ENCODE assay signal across 9 cellular contexts in the genomic region with DNA sequence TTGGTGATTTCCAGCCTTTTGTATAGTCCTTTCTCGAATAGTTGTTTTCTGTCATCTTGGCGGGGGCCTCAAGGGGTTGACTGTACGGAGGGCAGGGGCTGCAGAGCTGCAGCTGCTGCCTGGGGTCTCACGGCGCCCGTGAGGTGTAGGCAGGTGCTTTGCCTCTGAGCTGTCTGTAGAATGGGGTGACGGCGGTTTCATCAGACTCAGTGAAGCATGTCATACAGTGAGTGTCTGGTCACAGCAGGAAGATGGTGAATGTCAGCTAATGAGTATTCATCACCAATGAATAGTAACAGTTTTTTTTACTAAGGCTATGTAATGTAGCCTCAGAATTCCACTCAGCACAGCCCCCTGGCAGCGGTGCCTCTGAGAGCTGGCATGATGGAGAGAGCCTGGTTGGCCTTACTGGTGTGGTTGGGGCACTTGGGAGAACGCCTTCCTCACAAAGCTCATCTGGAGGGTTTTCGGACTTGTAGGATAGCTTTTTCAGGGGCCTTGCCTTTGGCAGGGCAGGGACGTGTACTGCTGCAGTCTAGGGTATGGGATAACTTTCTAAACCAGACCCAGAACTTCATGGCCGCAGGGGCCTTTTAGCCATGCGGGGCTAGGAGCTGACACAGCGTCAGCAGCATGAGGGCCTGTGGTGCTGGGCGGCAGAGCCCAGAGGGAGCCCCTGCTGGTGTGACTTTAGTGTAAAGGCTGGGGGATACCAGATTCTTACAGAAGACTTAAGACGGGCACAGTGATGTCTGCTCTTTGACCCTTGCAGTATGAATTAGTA. TPM values are rescaled to one million over a fixed set of nuclear protein-coding genes. Genes with fewer than 3 reads are reported as not detected.
DNase-seq lines count a peak whose midpoint lies in the region; ATAC-seq and TF ChIP-seq lines count a peak whose summit lies in the region.
"Had no signal": no experiment of that assay in that cellular context is flagged by ENCODE, and none has a peak within 500 bp of the region (broad histone marks: within the 10 kb centered on the region; RNA-seq: fewer than 3 reads in every experiment).

No MANE protein-coding gene starts in this region.

- DNase-seq in NCI-H1694 treated with DMSO at 0.1 percent for 48 hours (lab: John Stamatoyannopoulos, UW) (peak; percentile 55), NCI-H1694 (lab: John Stamatoyannopoulos, UW) (no peak), NCI-H2107 treated with DMSO at 0.1 percent for 48 hours (lab: John Stamatoyannopoulos, UW; ENCODE audit: unreplicated experiment) (peak; percentile 80), PC-9 (no peak), RPMI8226 (no peak), mammary epithelial cell (no peak)

- H3K27ac ChIP-seq in iPS-20b (ENCODE audit: low read length) (peak overlapping the region; percentile 2), PC-9 (no peak overlapping the region), mammary epithelial cell (ENCODE audit: insufficient read depth, low read depth, low read length) (no peak overlapping the region)
- H3K27ac ChIP-seq: A549 had no signal

- ATAC-seq in HG02759 (IDR thresholded peaks at IDR 0.05; ENCODE audit: unreplicated experiment) = peak; percentile 87
- ATAC-seq: A549 had no signal

- H3K4me2 ChIP-seq in PC-9 (no peak overlapping the region), mammary epithelial cell (ENCODE audit: insufficient read depth, low read depth, low read length) (no peak overlapping the region)
- H3K4me2 ChIP-seq: A549 had no signal

- H3K79me2 ChIP-seq in PC-9 (ENCODE audit: low read depth) = peaks cover 100% of the 10 kb centered on the region
- H3K79me2 ChIP-seq in mammary epithelial cell (ENCODE audit: insufficient read depth, low read length) = peaks cover 98% of the 10 kb centered on the region

- in situ Hi-C loops in mammary epithelial cell (cut with MboI; ENCODE audit: low sequenced_read_pairs in 2 of 2) = loop anchor here (25.0 kb wide), 1 partner anchor 1241 kb away; no protein-coding TSS in a partner anchor

- H3K4me3 ChIP-seq in iPS-20b (ENCODE audit: low read length) (no peak overlapping the region), PC-9 (no peak overlapping the region), mammary epithelial cell (replicated peaks in 1 of 3; ENCODE audit: insufficient read depth in 1 of 3, low read depth in 2 of 3, low read length in 3 of 3) (no peak overlapping the region)
- H3K4me3 ChIP-seq: A549 had no signal

- H3K9ac ChIP-seq in iPS-20b (ENCODE audit: low read depth, low read length) = no peak overlapping the region
- no peak overlapping the region for H3K9ac ChIP-seq in mammary epithelial cell (ENCODE audit: insufficient read depth, low read length)

- CTCF ChIA-PET in PC-9 (lab: Charles Lee) (no interaction called here), mammary epithelial cell (lab: Charles Lee; ENCODE audit: low non-redundant PET) (no interaction called here)

- intact Hi-C loops in PC-9 (cut with micrococcal nuclease; ENCODE audit: unreplicated experiment) = no loop called here
- intact Hi-C loops in mammary epithelial cell (cut with micrococcal nuclease) = no loop called here

- no peaks in the 10 kb centered on the region for H3F3A ChIP-seq in PC-9 (ENCODE audit: insufficient read depth, low read depth)

- WGBS in mammary epithelial cell (ENCODE audit: low coverage, missing lambda C conversion rate) = 96% methylated on average over 15 of the region's 17 CpGs

- H3K9me3 ChIP-seq in iPS-20b (ENCODE audit: insufficient read depth, low read depth, low read length) = no peaks in the 10 kb centered on the region
- no peaks in the 10 kb centered on the region for H3K9me3 ChIP-seq in PC-9 (ENCODE audit: insufficient read depth, low read depth)
- no peaks in the 10 kb centered on the region for H3K9me3 ChIP-seq in mammary epithelial cell (replicated peaks; ENCODE audit: insufficient read depth, low read length)
- H3K9me3 ChIP-seq: A549 had no signal

- TF ChIP-seq CTCF in PC-9 (conservative IDR thresholded peaks at IDR 0.05) (no peak), mammary epithelial cell (conservative IDR thresholded peaks at IDR 0.05 in 1 of 2, IDR thresholded peaks at IDR 0.05 in 1 of 2; ENCODE audit: extremely low read depth in 1 of 2, insufficient read depth in 1 of 2, low read depth in 1 of 2, low read length in 2 of 2) (no peak)

- H3K27me3 ChIP-seq in iPS-20b (ENCODE audit: insufficient read depth, low read length) (no peaks in the 10 kb centered on the region), PC-9 (ENCODE audit: insufficient read depth, low read depth) (no peaks in the 10 kb centered on the region), mammary epithelial cell (ENCODE audit: insufficient read depth, low read length) (no peaks in the 10 kb centered on the region)

- H2AFZ ChIP-seq in PC-9 (no peak overlapping the region), mammary epithelial cell (ENCODE audit: low read depth, low read length) (no peak overlapping the region)

- peaks cover 95% of the 10 kb centered on the region for H4K20me1 ChIP-seq in PC-9 (ENCODE audit: insufficient read depth)
- H4K20me1 ChIP-seq in mammary epithelial cell (ENCODE audit: insufficient read depth, low read length) = peaks cover 8% of the 10 kb centered on the region

- peaks cover 6% of the 10 kb centered on the region for H3K4me1 ChIP-seq in iPS-20b (ENCODE audit: insufficient read depth, low read length)
- H3K4me1 ChIP-seq in PC-9 (replicated peaks; ENCODE audit: insufficient read depth) = no peaks in the 10 kb centered on the region
- H3K4me1 ChIP-seq in mammary epithelial cell (ENCODE audit: insufficient read depth, low read length) = peaks cover 22% of the 10 kb centered on the region

- H3K9me2 ChIP-seq in PC-9 (ENCODE audit: insufficient read depth) = no peaks in the 10 kb centered on the region

- H3K36me3 ChIP-seq in iPS-20b (ENCODE audit: insufficient read depth, low read depth, low read length) = peaks cover 3% of the 10 kb centered on the region; the same call in 1 of the 2 replicates
- H3K36me3 ChIP-seq in PC-9 (ENCODE audit: low read depth) = peaks cover 12% of the 10 kb centered on the region; the same call in 1 of the 2 replicates
- peaks cover 4% of the 10 kb centered on the region for H3K36me3 ChIP-seq in mammary epithelial cell (ENCODE audit: insufficient read depth, low read length)

- BruUV-seq in PC-9 (replicated peaks; lab: Mats Ljungman, UMichigan) = no TSS peak
- BruUV-seq in mammary epithelial cell (replicated peaks; lab: Mats Ljungman, UMichigan) = no TSS peak

- POLR2A ChIA-PET in PC-9 (lab: Charles Lee; ENCODE audit: unreplicated experiment) = interaction anchor here (0.7 kb wide), 1 partner anchor 1308 kb away, joined by 6 read pairs; no protein-coding TSS in a partner anchor

- dilution Hi-C loops in mammary epithelial cell (cut with HindIII; ENCODE audit: low sequenced_read_pairs) = no loop called here

RNA-seq across cellular contexts. Expression of a gene that starts 15.0 kb away (rescaled TPM):
- total RNA-seq in PC-9 (2021) (72.8 and 84.8 TPM in 2 replicates), mammary epithelial cell (10 to 100 TPM; 18.3 to 32.6 TPM)
- polyA plus RNA-seq in mammary epithelial cell = 5.3 TPM
- polyA minus RNA-seq in mammary epithelial cell = 31.8 TPM

Comparison
In these comparisons a context has a peak if more than half of its experiments do, and no peak if none do; other contexts are left out.
1. DNase-seq: peak in NCI-H1694 treated with DMSO at 0.1 percent for 48 hours (single experiment) and NCI-H2107 treated with DMSO at 0.1 percent for 48 hours (single experiment); none in NCI-H1694 (single experiment), PC-9 (0 of 2), RPMI8226 (single experiment) and mammary epithelial cell (single experiment).